10 cellular contexts compared by ENCODE assay signal in genomic region chr1:160559437-160559836, GRCh38. TPM values are rescaled to one million over a fixed set of nuclear protein-coding genes. Genes with fewer than 3 reads are reported as not detected.
DNase-seq lines count a peak whose midpoint lies in the region; ATAC-seq, FAIRE-seq and TF ChIP-seq lines count a peak whose summit lies in the region.
"Not testable (repeated sequence)": the region's sequence is repeated elsewhere in the genome, so short reads cannot be mapped to it uniquely, and the experiment has no call there.
"Had no signal": no experiment of that assay in that cellular context is flagged by ENCODE, and none has a peak within 500 bp of the region (broad histone marks: within the 10 kb centered on the region; RNA-seq: fewer than 3 reads in every experiment).

No MANE protein-coding gene starts in this region.

- H3K4me3 Mint-ChIP-seq in CD8-positive, alpha-beta memory T cell = peak overlapping the region; percentile 72 to 90 (median 87)
- not testable (repeated sequence) for H3K4me3 Mint-ChIP-seq in activated B cell treated with CpG ODN at 0.5 μM for 24 hours; activated naive CD4-positive, alpha-beta T cell treated with anti-CD3 and anti-CD28 coated beads, Interleukin-2, amount 10 ng/mL, durations not matched to agents 7 days and 5 days
- peak overlapping the region; percentile 80 for H3K4me3 Mint-ChIP-seq in activated CD8-positive, alpha-beta memory T cell treated with anti-CD3 and anti-CD28 coated beads, Interleukin-2, amount 10 ng/mL, durations not matched to agents 7 days and 5 days
- peak overlapping the region; percentile 53 to 90 (median 80) for H3K4me3 Mint-ChIP-seq in naive thymus-derived CD8-positive, alpha-beta T cell

- not testable (repeated sequence) for H3K27me3 Mint-ChIP-seq in CD8-positive, alpha-beta memory T cell; activated B cell treated with CpG ODN at 0.5 μM for 24 hours; activated CD8-positive, alpha-beta memory T cell treated with anti-CD3 and anti-CD28 coated beads, Interleukin-2, amount 10 ng/mL, durations not matched to agents 7 days and 5 days; activated naive CD4-positive, alpha-beta T cell treated with anti-CD3 and anti-CD28 coated beads, Interleukin-2, amount 10 ng/mL, durations not matched to agents 7 days and 5 days; naive thymus-derived CD8-positive, alpha-beta T cell

- not testable (repeated sequence) for ATAC-seq in activated B cell treated with CpG ODN at 0.5 μM for 24 hours (ENCODE audit: low read depth); activated CD8-positive, alpha-beta memory T cell treated with anti-CD3 and anti-CD28 coated beads, Interleukin-2, amount 10 ng/mL, durations not matched to agents 7 days and 5 days; K562; naive thymus-derived CD8-positive, alpha-beta T cell

- H3K4me3 ChIP-seq in CD8-positive, alpha-beta memory T cell (ENCODE audit: low read length) = peak overlapping the region; percentile 50
- not testable (repeated sequence) for H3K4me3 ChIP-seq in MM.1S (ENCODE audit: low read length); K562

- H3K9me3 Mint-ChIP-seq in CD8-positive, alpha-beta memory T cell = peaks cover 0 to 13% (median 8%) of the 10 kb centered on the region in 5 donors
- peaks cover 24% of the 10 kb centered on the region for H3K9me3 Mint-ChIP-seq in activated B cell treated with CpG ODN at 0.5 μM for 24 hours
- not testable (repeated sequence) for H3K9me3 Mint-ChIP-seq in activated CD8-positive, alpha-beta memory T cell treated with anti-CD3 and anti-CD28 coated beads, Interleukin-2, amount 10 ng/mL, durations not matched to agents 7 days and 5 days (ENCODE audit: low read depth)
- peaks cover 36% of the 10 kb centered on the region for H3K9me3 Mint-ChIP-seq in activated naive CD4-positive, alpha-beta T cell treated with anti-CD3 and anti-CD28 coated beads, Interleukin-2, amount 10 ng/mL, durations not matched to agents 7 days and 5 days
- peaks cover 0 to 21% (median 10%) of the 10 kb centered on the region in 9 donors for H3K9me3 Mint-ChIP-seq in naive thymus-derived CD8-positive, alpha-beta T cell

- H4K20me1 ChIP-seq in MM.1S (ENCODE audit: insufficient read depth, low read length); K562 (replicated peaks; ENCODE audit: control insufficient read depth, insufficient read depth, low read length): not testable (repeated sequence)

- H3K4me1 Mint-ChIP-seq in CD8-positive, alpha-beta memory T cell = peaks cover 86 to 94% (median 92%) of the 10 kb centered on the region in 3 donors
- peaks cover 45% of the 10 kb centered on the region for H3K4me1 Mint-ChIP-seq in activated B cell treated with CpG ODN at 0.5 μM for 24 hours
- peaks cover 59% of the 10 kb centered on the region for H3K4me1 Mint-ChIP-seq in activated CD8-positive, alpha-beta memory T cell treated with anti-CD3 and anti-CD28 coated beads, Interleukin-2, amount 10 ng/mL, durations not matched to agents 7 days and 5 days
- peaks cover 44% of the 10 kb centered on the region for H3K4me1 Mint-ChIP-seq in activated naive CD4-positive, alpha-beta T cell treated with anti-CD3 and anti-CD28 coated beads, Interleukin-2, amount 10 ng/mL, durations not matched to agents 7 days and 5 days
- peaks cover 41 to 78% (median 69%) of the 10 kb centered on the region in 4 donors for H3K4me1 Mint-ChIP-seq in naive thymus-derived CD8-positive, alpha-beta T cell

- WGBS in K562 (ENCODE audit: insufficient coverage, low coverage, missing lambda C conversion rate) = 71% methylated on average over 3 of the region's 3 CpGs

- DNase-seq in CD8-positive, alpha-beta memory T cell = peak in 1 of 5 donors; percentile 31
- DNase-seq in MM.1S = peak; percentile 4
- DNase-seq in activated B cell treated with CpG ODN at 0.5 μM for 24 hours; activated CD8-positive, alpha-beta memory T cell treated with anti-CD3 and anti-CD28 coated beads, Interleukin-2, amount 10 ng/mL, durations not matched to agents 7 days and 5 days; activated naive CD4-positive, alpha-beta T cell treated with anti-CD3 and anti-CD28 coated beads, Interleukin-2, amount 10 ng/mL, durations not matched to agents 7 days and 5 days; K562 (ENCODE audit: extremely low read depth in 1 of 4, low spot score in 3 of 4); naive thymus-derived CD8-positive, alpha-beta T cell: not testable (repeated sequence)

- H3K9me1 ChIP-seq in K562 (ENCODE audit: control insufficient read depth, insufficient read depth, low read length) = not testable (repeated sequence)

- H3K9ac ChIP-seq in MM.1S (ENCODE audit: low read length); K562 (ENCODE audit: insufficient read depth in 1 of 2, low read depth in 2 of 2, low read length in 2 of 2): not testable (repeated sequence)

- TF ChIP-seq CTCF in MM.1S (IDR thresholded peaks at IDR 0.05; ENCODE audit: low read length); activated B cell treated with CpG ODN at 0.5 μM for 24 hours (IDR thresholded peaks at IDR 0.05); K562 (IDR thresholded peaks at IDR 0.05 in 2 of 3, conservative IDR thresholded peaks at IDR 0.05 in 1 of 3; ENCODE audit: insufficient read depth in 2 of 3, low read depth in 1 of 3, low read length in 3 of 3): not testable (repeated sequence)

- not testable (repeated sequence) for H3K79me2 ChIP-seq in MM.1S (ENCODE audit: low read length); K562 (ENCODE audit: control insufficient read depth, insufficient read depth, low read length)

- TF ChIP-seq RAD21 in K562 (CRISPR knock-in tag; conservative IDR thresholded peaks at IDR 0.05 in 1 of 2, IDR thresholded peaks at IDR 0.05 in 1 of 2) = not testable (repeated sequence)

- not testable (repeated sequence) for H2AFZ ChIP-seq in MM.1S (ENCODE audit: low read length); K562 (ENCODE audit: low read depth, low read length)

- not testable (repeated sequence) for H3K4me2 ChIP-seq in MM.1S (ENCODE audit: low read depth, low read length); K562 (ENCODE audit: insufficient read depth, low read length)

- H3K9me3 ChIP-seq in CD8-positive, alpha-beta memory T cell (ENCODE audit: low read length); MM.1S (replicated peaks; ENCODE audit: insufficient read depth, low read length); K562 (replicated peaks; ENCODE audit: control insufficient read depth, insufficient read depth, low read depth, low read length): not testable (repeated sequence)

- POLR2A ChIA-PET in CD8-positive, alpha-beta memory T cell (lab: Charles Lee) = interaction anchor here (0.9 to 5.6 kb wide), 4 partner anchors 8 to 19 kb away, joined by 4 to 44 read pairs (median 6); partner anchors contain the start of gene CD84
- POLR2A ChIA-PET in activated B cell treated with CpG ODN at 0.5 μM for 24 hours (lab: Charles Lee) (interaction anchor here (1.2 kb wide), 1 partner anchor 16 kb away, joined by 3 read pairs; no protein-coding TSS in a partner anchor), K562 (lab: Yijun Ruan, JAX) (interaction anchor here (0.8 to 2.6 kb wide), 2 partner anchors 19 to 206 kb away, joined by 3 to 12 read pairs; no protein-coding TSS in a partner anchor)
- POLR2A ChIA-PET in naive thymus-derived CD8-positive, alpha-beta T cell (lab: Charles Lee) = interaction anchor here (1.4 to 7.0 kb wide), 7 partner anchors 8 to 47 kb away, joined by 3 to 42 read pairs (median 8); partner anchors contain the start of gene SLAMF6

- H3K4me1 ChIP-seq in CD8-positive, alpha-beta memory T cell (ENCODE audit: insufficient read depth, low read length) = peaks cover 60% of the 10 kb centered on the region
- H3K4me1 ChIP-seq in MM.1S (ENCODE audit: low read length) = not testable (repeated sequence)
- peaks cover 8 to 15% of the 10 kb centered on the region in 2 experiments for H3K4me1 ChIP-seq in K562 (replicated peaks in 1 of 2; ENCODE audit: control insufficient read depth in 2 of 2, insufficient read depth in 2 of 2, low read length in 2 of 2)

- intact Hi-C loops in activated B cell treated with CpG ODN at 0.5 μM for 24 hours (cut with micrococcal nuclease) = loop anchor here (2.0 kb wide), 1 partner anchor 15 kb away; no protein-coding TSS in a partner anchor
- intact Hi-C loops in K562 (cut with micrococcal nuclease) = not testable (repeated sequence)

- not testable (repeated sequence) for BruUV-seq in K562 (replicated peaks; lab: Mats Ljungman, UMichigan)

- not testable (repeated sequence) for H3F3A ChIP-seq in MM.1S (ENCODE audit: insufficient read depth, low read length)

- H3K27ac ChIP-seq in CD8-positive, alpha-beta memory T cell (ENCODE audit: low read depth, low read length) = peak overlapping the region; percentile 59
- not testable (repeated sequence) for H3K27ac ChIP-seq in MM.1S (ENCODE audit: low read length); K562 (ENCODE audit: extremely low read depth, low read depth, low read length)

- TF ChIP-seq POLR2A in K562 (conservative IDR thresholded peaks at IDR 0.05) = not testable (repeated sequence)

- peak overlapping the region; percentile 85 to 98 (median 96) for H3K27ac Mint-ChIP-seq in CD8-positive, alpha-beta memory T cell
- peak overlapping the region; percentile 19 for H3K27ac Mint-ChIP-seq in activated B cell treated with CpG ODN at 0.5 μM for 24 hours
- peak overlapping the region; percentile 94 for H3K27ac Mint-ChIP-seq in activated CD8-positive, alpha-beta memory T cell treated with anti-CD3 and anti-CD28 coated beads, Interleukin-2, amount 10 ng/mL, durations not matched to agents 7 days and 5 days
- H3K27ac Mint-ChIP-seq in activated naive CD4-positive, alpha-beta T cell treated with anti-CD3 and anti-CD28 coated beads, Interleukin-2, amount 10 ng/mL, durations not matched to agents 7 days and 5 days = peak overlapping the region; percentile 71
- H3K27ac Mint-ChIP-seq in naive thymus-derived CD8-positive, alpha-beta T cell = peak overlapping the region; percentile 90 to 99 (median 95)

- not testable (repeated sequence) for H3K27me3 ChIP-seq in CD8-positive, alpha-beta memory T cell (ENCODE audit: insufficient read depth, low read length, poor library complexity, severe bottlenecking); MM.1S (replicated peaks; ENCODE audit: insufficient read depth, low read length); K562 (ENCODE audit: control insufficient read depth in 2 of 2, insufficient read depth in 2 of 2, low read length in 2 of 2)

- not testable (repeated sequence) for H3K36me3 ChIP-seq in CD8-positive, alpha-beta memory T cell (ENCODE audit: insufficient read depth, low read length); MM.1S (replicated peaks; ENCODE audit: insufficient read depth, low read length); K562 (ENCODE audit: control insufficient read depth, insufficient read depth, low read length)

- CTCF ChIA-PET in CD8-positive, alpha-beta memory T cell (lab: Charles Lee) = interaction anchor here (1.0 to 23.1 kb wide), 8 partner anchors 14 to 49 kb away, joined by 3 to 218 read pairs (median 6); partner anchors contain the start of gene CD84
- CTCF ChIA-PET in activated B cell treated with CpG ODN at 0.5 μM for 24 hours (lab: Charles Lee) = interaction anchor here (2.6 kb wide), 1 partner anchor 15 kb away, joined by 6 read pairs; no protein-coding TSS in a partner anchor
- CTCF ChIA-PET in activated CD8-positive, alpha-beta memory T cell treated with anti-CD3 and anti-CD28 coated beads, Interleukin-2, amount 10 ng/mL, durations not matched to agents 7 days and 5 days (lab: Charles Lee) = interaction anchor here (2.6 to 24.3 kb wide), 4 partner anchors 9 to 53 kb away, joined by 10 to 337 read pairs (median 70); partner anchors contain the start of gene CD84
- CTCF ChIA-PET in activated naive CD4-positive, alpha-beta T cell treated with anti-CD3 and anti-CD28 coated beads, Interleukin-2, amount 10 ng/mL, durations not matched to agents 7 days and 5 days (lab: Charles Lee) = interaction anchor here (1.1 to 4.7 kb wide), 3 partner anchors 10 to 47 kb away, joined by 4 to 24 read pairs (median 5); no protein-coding TSS in a partner anchor
- CTCF ChIA-PET in K562 (lab: Yijun Ruan, JAX; ENCODE audit: low intra/inter-chr PET ratio) = not testable (repeated sequence)

- not testable (repeated sequence) for H3K9me2 ChIP-seq in MM.1S (replicated peaks; ENCODE audit: insufficient read depth, low read length)

- in situ Hi-C loops in K562 (cut with MboI) = not testable (repeated sequence)

- TF ChIP-seq EP300 in K562 (IDR thresholded peaks at IDR 0.05; ENCODE audit: low read length) = not testable (repeated sequence)

- peaks cover 28 to 57% (median 30%) of the 10 kb centered on the region in 3 donors for H3K36me3 Mint-ChIP-seq in CD8-positive, alpha-beta memory T cell
- H3K36me3 Mint-ChIP-seq in activated B cell treated with CpG ODN at 0.5 μM for 24 hours (ENCODE audit: low read depth) = peaks cover 63% of the 10 kb centered on the region
- peaks cover 48% of the 10 kb centered on the region for H3K36me3 Mint-ChIP-seq in activated CD8-positive, alpha-beta memory T cell treated with anti-CD3 and anti-CD28 coated beads, Interleukin-2, amount 10 ng/mL, durations not matched to agents 7 days and 5 days
- H3K36me3 Mint-ChIP-seq in activated naive CD4-positive, alpha-beta T cell treated with anti-CD3 and anti-CD28 coated beads, Interleukin-2, amount 10 ng/mL, durations not matched to agents 7 days and 5 days = peaks cover 49% of the 10 kb centered on the region
- H3K36me3 Mint-ChIP-seq in naive thymus-derived CD8-positive, alpha-beta T cell = peaks cover 17 to 41% (median 38%) of the 10 kb centered on the region in 3 donors

- FAIRE-seq in K562 (lab: Jason Lieb, UNC) = not testable (repeated sequence)

RNA-seq across cellular contexts. Expression of gene CD84, which starts 19.9 kb away (rescaled TPM):
- total RNA-seq in CD8-positive, alpha-beta memory T cell = 10 to 100 TPM; 25.1 to 27.6 TPM
- 58.1 TPM for polyA plus RNA-seq in CD8-positive, alpha-beta memory T cell
- total RNA-seq in activated B cell treated with CpG ODN at 0.5 μM for 24 hours (57.5 and 65.5 TPM in 2 replicates), K562 (2014; rRNA removed) (0.82 and 1.4 TPM in 2 replicates), K562 (2014; rRNA removed; fragmentation: Illumina TruSeq; extraction: Trizol) (2.2 and 2.5 TPM in 2 replicates), K562 (2015; rRNA removed; fragmentation: Illumina TruSeq; extraction: Trizol) (6.8 TPM in 2 replicates), K562 (2021) (1.9 and 2.5 TPM in 2 replicates)
- total RNA-seq in activated CD8-positive, alpha-beta memory T cell treated with anti-CD3 and anti-CD28 coated beads, Interleukin-2, amount 10 ng/mL, durations not matched to agents 7 days and 5 days = 10 to 100 TPM; 29.9 to 34.6 TPM
- 3.9 and 4.7 TPM in 2 replicates for total RNA-seq in K562 (2011; cell fraction: chromatin; rRNA removed; ENCODE audit: low replicate concordance)
- total RNA-seq in K562 (2011; cell fraction: nucleolus; rRNA removed) = 1.5 and 2.4 TPM in 2 replicates
- 2.9 and 3.3 TPM in 2 replicates for total RNA-seq in K562 (2011; cell fraction: nucleoplasm; rRNA removed)
- polyA plus RNA-seq in K562 (2011; rRNA removed) (2.0 and 7.3 TPM in 2 replicates), K562 (2014; fragmentation: Illumina TruSeq; extraction: Trizol) (3.1 and 3.5 TPM in 2 replicates), K562 (2014; fragmentation: Nextera tagmentation; extraction: Ambion mirVana) (1 to 10 TPM; 1.0 to 1.5 TPM), K562 (2014; rRNA removed) (1.6 and 1.8 TPM in 2 replicates)
- 0.37 and 4.0 TPM in 2 replicates for polyA plus RNA-seq in K562 (2011; cell fraction: cytosol; rRNA removed)
- 2.0 and 6.2 TPM in 2 replicates for polyA plus RNA-seq in K562 (2011; cell fraction: nucleus; rRNA removed)
- 3.1 and 5.8 TPM in 2 replicates for polyA plus RNA-seq in K562 (2012)
- 3.3 and 12.3 TPM in 2 replicates for polyA minus RNA-seq in K562 (2011; rRNA and poly(A)+ RNA removed)
- polyA minus RNA-seq in K562 (2011; cell fraction: cytosol; rRNA and poly(A)+ RNA removed) = 0.48 and 1.8 TPM in 2 replicates
- 0.94 and 7.8 TPM in 2 replicates for polyA minus RNA-seq in K562 (2011; cell fraction: nucleus; rRNA and poly(A)+ RNA removed)
- total RNA-seq in naive thymus-derived CD8-positive, alpha-beta T cell = 10 to 100 TPM; 81.5 to 83.4 TPM
- polyA plus RNA-seq in naive thymus-derived CD8-positive, alpha-beta T cell = 10 to 100 TPM; 17.5 to 19.0 (median 18.1) TPM
- total RNA-seq: GM23248, HT-29, PC-9 had no signal
- polyA plus RNA-seq: GM23248 had no signal

RNA-seq across cellular contexts. Expression of gene SLAMF6, which starts 36.4 kb away (rescaled TPM):
- total RNA-seq in CD8-positive, alpha-beta memory T cell = 10 to 100 TPM; 28.3 to 30.7 TPM
- polyA plus RNA-seq in CD8-positive, alpha-beta memory T cell = 201 TPM
- total RNA-seq in activated B cell treated with CpG ODN at 0.5 μM for 24 hours (28.7 and 31.2 TPM in 2 replicates), K562 (2014; rRNA removed) (0.94 and 1.1 TPM in 2 replicates), K562 (2014; rRNA removed; fragmentation: Illumina TruSeq; extraction: Trizol) (1.8 and 2.0 TPM in 2 replicates), K562 (2015; rRNA removed; fragmentation: Illumina TruSeq; extraction: Trizol) (3.9 and 4.8 TPM in 2 replicates), K562 (2021) (0.87 and 1.0 TPM in 2 replicates)
- 10 to 100 TPM; 28.8 to 31.0 TPM for total RNA-seq in activated CD8-positive, alpha-beta memory T cell treated with anti-CD3 and anti-CD28 coated beads, Interleukin-2, amount 10 ng/mL, durations not matched to agents 7 days and 5 days
- total RNA-seq in K562 (2011; cell fraction: chromatin; rRNA removed; ENCODE audit: low replicate concordance) = 0.33 and 0.60 TPM in 2 replicates
- 0.66 and 0.67 TPM in 2 replicates for total RNA-seq in K562 (2011; cell fraction: nucleolus; rRNA removed)
- total RNA-seq in K562 (2011; cell fraction: nucleoplasm; rRNA removed) = 1.1 and 1.5 TPM in 2 replicates
- polyA plus RNA-seq in K562 (2011; rRNA removed) (0.70 and 0.77 TPM in 2 replicates), K562 (2014; fragmentation: Illumina TruSeq; extraction: Trizol) (2.0 and 2.9 TPM in 2 replicates), K562 (2014; fragmentation: Nextera tagmentation; extraction: Ambion mirVana) (1 to 10 TPM in 1 of 2 experiments, under 1 TPM in 1; 0.56 to 1.7 TPM), K562 (2014; rRNA removed) (0.90 and 1.6 TPM in 2 replicates)
- 0.43 and 0.80 TPM in 2 replicates for polyA plus RNA-seq in K562 (2011; cell fraction: cytosol; rRNA removed)
- 0.27 and 0.38 TPM in 2 replicates for polyA plus RNA-seq in K562 (2011; cell fraction: nucleus; rRNA removed)
- polyA plus RNA-seq in K562 (2012) = 3.0 and 10.1 TPM in 2 replicates
- polyA minus RNA-seq in K562 (2011; rRNA and poly(A)+ RNA removed) = 0.84 and 1.5 TPM in 2 replicates
- polyA minus RNA-seq in K562 (2011; cell fraction: cytosol; rRNA and poly(A)+ RNA removed) = 0.73 TPM in 1 of 2 replicates, not detected in the other
- polyA minus RNA-seq in K562 (2011; cell fraction: nucleus; rRNA and poly(A)+ RNA removed) = 0.22 and 0.27 TPM in 2 replicates
- total RNA-seq in naive thymus-derived CD8-positive, alpha-beta T cell = 10 to 100 TPM; 39.7 to 42.5 TPM
- 10 to 100 TPM; 52.0 to 95.9 (median 69.5) TPM for polyA plus RNA-seq in naive thymus-derived CD8-positive, alpha-beta T cell
- total RNA-seq: GM23248, HT-29, PC-9 had no signal
- polyA plus RNA-seq: GM23248 had no signal

Comparison
In these comparisons a context has a peak if more than half of its experiments do, and no peak if none do; other contexts are left out.
1. H3K27ac Mint-ChIP-seq: peak in every context shown above with its lines; median percentile 96 in CD8-positive, alpha-beta memory T cell; 95 in naive thymus-derived CD8-positive, alpha-beta T cell; 94 in activated CD8-positive, alpha-beta memory T cell treated with anti-CD3 and anti-CD28 coated beads, Interleukin-2, amount 10 ng/mL, durations not matched to agents 7 days and 5 days; 71 in activated naive CD4-positive, alpha-beta T cell treated with anti-CD3 and anti-CD28 coated beads, Interleukin-2, amount 10 ng/mL, durations not matched to agents 7 days and 5 days; 19 in activated B cell treated with CpG ODN at 0.5 μM for 24 hours.